Comparison of ENCODE assay signal across 8 cellular contexts in the genomic region with DNA sequence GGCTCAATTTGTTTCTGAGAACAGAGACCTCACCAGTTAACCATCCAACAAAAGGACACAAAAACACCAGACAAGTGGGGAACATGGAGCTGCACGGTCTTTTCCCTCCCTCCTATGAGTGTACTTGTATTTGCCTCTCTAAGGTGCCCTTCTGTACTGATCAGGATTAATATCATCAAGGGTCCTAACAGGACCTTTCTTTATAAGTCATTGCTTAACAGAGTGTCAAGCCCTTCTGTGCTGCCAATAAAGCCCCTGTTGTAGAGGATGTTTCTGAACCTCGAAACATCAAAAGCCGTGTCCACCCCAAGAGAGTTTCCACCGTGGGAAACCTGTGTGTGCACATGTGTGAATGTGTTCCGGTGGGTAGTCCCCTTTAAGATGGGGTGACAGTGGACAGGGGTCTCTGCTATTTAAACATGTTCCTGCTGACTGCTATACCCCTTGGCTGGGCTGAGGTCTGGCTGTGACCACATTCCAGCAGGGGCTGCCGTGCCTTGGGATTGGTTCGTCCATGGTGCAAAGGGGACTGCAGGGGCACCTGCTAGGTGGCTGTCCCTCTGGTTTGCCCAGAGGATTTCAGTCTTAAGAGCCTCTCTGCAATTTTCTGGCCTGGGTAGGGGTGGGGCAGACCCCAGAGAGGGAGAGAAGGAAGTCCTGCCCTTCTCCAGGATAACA. TPM values are rescaled to one million over a fixed set of nuclear protein-coding genes. Genes with fewer than 3 reads are reported as not detected.
"Had no signal": no experiment of that assay in that cellular context is flagged by ENCODE, and none has a peak within 500 bp of the region (broad histone marks: within the 10 kb centered on the region; RNA-seq: fewer than 3 reads in every experiment).

No MANE protein-coding gene starts in this region.

- DNase-seq: IMR-90, KBM-7 had no signal

- H3K4me3 ChIP-seq: K562 had no signal

- ATAC-seq: HepG2, K562 had no signal

- H3K27ac ChIP-seq: HL-60 had no signal

RNA-seq across cellular contexts. Expression of gene ESRRB, which starts 6.0 kb away (rescaled TPM):
- total RNA-seq: HT-29, HT1080, IMR-90 had no signal
- polyA plus RNA-seq: IgD-negative memory B cell, IMR-90 had no signal
